32 cellular contexts compared by ENCODE assay signal in the genomic region with DNA sequence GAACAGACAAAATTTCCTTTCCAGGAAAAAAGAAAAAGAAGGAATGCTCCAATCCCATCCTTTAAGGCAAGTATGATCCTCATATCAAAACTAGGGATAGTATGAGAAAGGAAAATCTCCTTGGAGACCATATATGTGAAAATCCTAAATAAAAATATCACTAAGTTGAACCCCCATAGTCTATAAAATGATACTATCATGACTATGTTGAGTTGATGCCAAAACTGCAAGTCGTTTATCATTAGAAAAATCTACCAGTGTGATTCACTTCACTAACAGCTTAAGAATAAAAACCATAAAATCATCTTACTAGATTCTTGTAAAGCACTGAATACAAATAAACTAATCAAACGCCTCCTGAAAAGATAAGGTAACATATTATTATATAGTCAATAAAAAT.
A peak's percentile ranks its signal among the peaks of the same experiment; 100 is the strongest.
DNase-seq lines count a peak whose midpoint lies in the region; ATAC-seq and TF ChIP-seq lines count a peak whose summit lies in the region.
"Had no signal": no experiment of that assay in that cellular context is flagged by ENCODE, and none has a peak within 500 bp of the region (broad histone marks: within the 10 kb centered on the region; RNA-seq: fewer than 3 reads in every experiment).

No MANE protein-coding gene starts in this region.

- 37% methylated on average over 2 of the region's 2 CpGs for WGBS in right lobe of liver (ENCODE audit: insufficient coverage, low coverage, low lambda C conversion rate, missing lambda C conversion rate)

- intact Hi-C loops in CD14-positive monocyte (cut with micrococcal nuclease) = no loop called here
- intact Hi-C loops in right lobe of liver (cut with DNase I) = no loop called here

- TF ChIP-seq POLR2A in right lobe of liver (IDR thresholded peaks at IDR 0.05) = no peak

- H3K36me3 ChIP-seq in right lobe of liver = no peaks in the 10 kb centered on the region
- H3K36me3 ChIP-seq: esophagus muscularis mucosa, Peyer's patch, SJSA1, stomach, thyroid gland had no signal

- no peak overlapping the region for H3K4me3 ChIP-seq in right lobe of liver
- H3K4me3 ChIP-seq: A549, esophagus muscularis mucosa, Peyer's patch, SJSA1, stomach, thyroid gland had no signal

- H3K27me3 ChIP-seq in foreskin keratinocyte (no peaks in the 10 kb centered on the region), right lobe of liver (no peaks in the 10 kb centered on the region)
- H3K27me3 ChIP-seq: esophagus muscularis mucosa, Peyer's patch, SJSA1, stomach, thyroid gland had no signal

- H3K4me1 Mint-ChIP-seq in CD14-positive monocyte = peaks cover 2% of the 10 kb centered on the region
- H3K4me1 Mint-ChIP-seq: activated CD4-positive, alpha-beta memory T cell treated with anti-CD3 and anti-CD28 coated beads, Interleukin-2, amount 10 ng/mL, durations not matched to agents 7 days and 5 days; B cell; mesothelial cell of epicardium had no signal

- no peaks in the 10 kb centered on the region for H3K9me3 Mint-ChIP-seq in CD14-positive monocyte
- H3K9me3 Mint-ChIP-seq: activated CD4-positive, alpha-beta memory T cell treated with anti-CD3 and anti-CD28 coated beads, Interleukin-2, amount 10 ng/mL, durations not matched to agents 7 days and 5 days; activated T-helper 2 cell treated with anti-CD3 and anti-CD28 coated beads, Interferon-gamma antibody, Interleukin-2, Interleukin-4, amounts not matched to agents 10 μg/mL and 5 μg/mL and 100 μg/mL, durations not matched to agents 14 hours and 24 hours and 36 hours; dendritic cell treated with granulocyte-macrophage colony-stimulating factor and Interleukin-4, amounts not matched to agents 40 ng/mL and 50 ng/mL, for 4 days; endodermal cell; mesothelial cell of epicardium; naive thymus-derived CD4-positive, alpha-beta T cell had no signal

- no peak overlapping the region for H3K27ac Mint-ChIP-seq in CD14-positive monocyte
- H3K27ac Mint-ChIP-seq: activated CD4-positive, alpha-beta memory T cell treated with anti-CD3 and anti-CD28 coated beads, Interleukin-2, amount 10 ng/mL, durations not matched to agents 7 days and 5 days; activated naive CD8-positive, alpha-beta T cell; activated T-helper 2 cell treated with anti-CD3 and anti-CD28 coated beads, Interferon-gamma antibody, Interleukin-2, Interleukin-4, amounts not matched to agents 10 μg/mL and 5 μg/mL and 100 μg/mL, durations not matched to agents 14 hours and 24 hours and 36 hours; B cell; dendritic cell treated with granulocyte-macrophage colony-stimulating factor and Interleukin-4, amounts not matched to agents 40 ng/mL and 50 ng/mL, for 4 days; endodermal cell; mesothelial cell of epicardium; naive thymus-derived CD4-positive, alpha-beta T cell had no signal

- TF ChIP-seq CTCF in foreskin keratinocyte (conservative IDR thresholded peaks at IDR 0.05) (no peak), CD14-positive monocyte (IDR thresholded peaks at IDR 0.05) (no peak), right lobe of liver (IDR thresholded peaks at IDR 0.05) (no peak)

- peaks cover 0 to 2% (median 0%) of the 10 kb centered on the region in 3 donors for H3K27me3 Mint-ChIP-seq in CD14-positive monocyte (ENCODE audit: low read depth in 3 of 3)
- H3K27me3 Mint-ChIP-seq: activated CD4-positive, alpha-beta memory T cell treated with anti-CD3 and anti-CD28 coated beads, Interleukin-2, amount 10 ng/mL, durations not matched to agents 7 days and 5 days; dendritic cell treated with granulocyte-macrophage colony-stimulating factor and Interleukin-4, amounts not matched to agents 40 ng/mL and 50 ng/mL, for 4 days had no signal

- ATAC-seq in foreskin keratinocyte = peak; percentile 47
- no peak for ATAC-seq in right lobe of liver
- ATAC-seq: A549; activated CD4-positive, CD25-positive, alpha-beta regulatory T cell treated with anti-CD3 and anti-CD28 coated beads, Interleukin-2, amount 50 U/mL, for 24 hours; HCT116; naive thymus-derived CD4-positive, alpha-beta T cell had no signal

- H3K27ac ChIP-seq in foreskin keratinocyte (no peak overlapping the region), right lobe of liver (no peak overlapping the region)
- H3K27ac ChIP-seq: A549, esophagus muscularis mucosa, Peyer's patch, SJSA1, stomach, thyroid gland had no signal

- DNase-seq in A172 (ENCODE audit: low spot score) (peak; percentile 31), HCEC 1CT (peak; percentile 74), RPMI7951 (ENCODE audit: low read depth) (peak; percentile 32), foreskin keratinocyte (peak in 1 of 2 donors; percentile 14), CD14-positive monocyte (ENCODE audit: low spot score) (no peak), right lobe of liver (no peak), NCI-H446 treated with DMSO at 0.1 percent for 48 hours (lab: John Stamatoyannopoulos, UW) (no peak), NCI-H187 treated with DMSO at 0.1 percent for 48 hours (lab: John Stamatoyannopoulos, UW) (no peak)
- DNase-seq: activated CD4-positive, alpha-beta memory T cell treated with anti-CD3 and anti-CD28 coated beads, Interleukin-2, amount 10 ng/mL, durations not matched to agents 7 days and 5 days; aorta; caudate nucleus; endodermal cell; naive thymus-derived CD4-positive, alpha-beta T cell; NCI-H1092 treated with DMSO at 0.1 percent for 48 hours; NCI-H187; NCI-H524 treated with DMSO at 0.1 percent for 48 hours; nucleus accumbens; Peyer's patch; stimulated activated CD4-positive, alpha-beta T cell treated with anti-CD3 and anti-CD28 coated beads, Interleukin-2, amount 100 ng/mL, for 24 hours; stomach; T-helper 1 cell; thyroid gland had no signal

- H3K4me3 Mint-ChIP-seq in CD14-positive monocyte = no peak overlapping the region
- H3K4me3 Mint-ChIP-seq: activated CD4-positive, alpha-beta memory T cell treated with anti-CD3 and anti-CD28 coated beads, Interleukin-2, amount 10 ng/mL, durations not matched to agents 7 days and 5 days; activated naive CD8-positive, alpha-beta T cell; B cell; dendritic cell treated with granulocyte-macrophage colony-stimulating factor and Interleukin-4, amounts not matched to agents 40 ng/mL and 50 ng/mL, for 4 days; endodermal cell; mesothelial cell of epicardium; naive thymus-derived CD4-positive, alpha-beta T cell had no signal

- H3K9me3 ChIP-seq in right lobe of liver = no peaks in the 10 kb centered on the region
- H3K9me3 ChIP-seq: A549, esophagus muscularis mucosa, Peyer's patch, SJSA1, stomach, thyroid gland had no signal

- no peaks in the 10 kb centered on the region for H3K4me1 ChIP-seq in foreskin keratinocyte
- H3K4me1 ChIP-seq in right lobe of liver = no peaks in the 10 kb centered on the region
- H3K4me1 ChIP-seq: Peyer's patch, SJSA1, stomach had no signal

- no peaks in the 10 kb centered on the region for H3K36me3 Mint-ChIP-seq in CD14-positive monocyte
- H3K36me3 Mint-ChIP-seq: activated naive CD8-positive, alpha-beta T cell; mesothelial cell of epicardium; naive thymus-derived CD4-positive, alpha-beta T cell had no signal

Comparison
In these comparisons a context has a peak if more than half of its experiments do, and no peak if none do; other contexts are left out.
1. DNase-seq: peak in A172 (single experiment), HCEC 1CT (single experiment) and RPMI7951 (single experiment); none in CD14-positive monocyte (single experiment), right lobe of liver (0 of 3), NCI-H446 treated with DMSO at 0.1 percent for 48 hours (single experiment) and NCI-H187 treated with DMSO at 0.1 percent for 48 hours (single experiment).